Comparison of ENCODE assay signal across 1 cellular context in genomic region chr5:179820127-179820482, GRCh38.
A peak's percentile ranks its signal among the peaks of the same experiment; 100 is the strongest.
TF ChIP-seq lines count a peak whose summit lies in the region.

No MANE protein-coding gene starts in this region.

TF ChIP-seq in K562, 482 proteins besides CTCF, POLR2A, EP300 and RAD21 (continued from another document and continues in another):
- TF ChIP-seq POLR2H (tag; IDR thresholded peaks at IDR 0.05; ENCODE audit: low read depth) (no peak), NFIC (IDR thresholded peaks at IDR 0.05) (no peak), VEZF1 (CRISPR knock-in tag; IDR thresholded peaks at IDR 0.05) (no peak), MECOM (CRISPR knock-in tag; IDR thresholded peaks at IDR 0.05) (0 out of 2 replicates have a peak, but pooled peaks have one; percentile 57), ZNF217 (CRISPR knock-in tag; IDR thresholded peaks at IDR 0.05) (no peak), SMARCC2 (IDR thresholded peaks at IDR 0.05; ENCODE audit: low read depth) (no peak), SUPT5H (IDR thresholded peaks at IDR 0.05) (no peak), STAT6 (CRISPR knock-in tag; IDR thresholded peaks at IDR 0.05) (no peak), MAFF (IDR thresholded peaks at IDR 0.05; ENCODE audit: low read length) (no peak), ZNF518B (CRISPR knock-in tag; IDR thresholded peaks at IDR 0.05) (no peak), HES1 (IDR thresholded peaks at IDR 0.05; ENCODE audit: low read depth) (no peak), CBFB (CRISPR knock-in tag; IDR thresholded peaks at IDR 0.05) (no peak), DEAF1 (CRISPR knock-in tag; IDR thresholded peaks at IDR 0.05) (no peak), FUS (optimal IDR thresholded peaks at IDR 0.05; ENCODE audit: low read depth, low read length) (no peak), SIX5 (IDR thresholded peaks at IDR 0.05; ENCODE audit: borderline replicate concordance in 1 of 2, insufficient read depth in 1 of 2, low read depth in 1 of 2, low read length in 2 of 2) (no peak), MCM5 (IDR thresholded peaks at IDR 0.05; ENCODE audit: low read depth) (no peak), ZNF311 (CRISPR knock-in tag; IDR thresholded peaks at IDR 0.05) (no peak), FOXA1 (IDR thresholded peaks at IDR 0.05; ENCODE audit: borderline replicate concordance) (no peak), HNRNPUL1 (IDR thresholded peaks at IDR 0.05; ENCODE audit: low read length) (no peak), GTF2B (IDR thresholded peaks at IDR 0.05; ENCODE audit: extremely low read depth, insufficient read length) (no peak), SAFB (IDR thresholded peaks at IDR 0.05; ENCODE audit: borderline replicate concordance, low read depth, low read length) (no peak), IFI16 (CRISPR knock-in tag; IDR thresholded peaks at IDR 0.05) (peak; percentile 80), ELK1 (CRISPR knock-in tag; IDR thresholded peaks at IDR 0.05) (no peak), CBX1 (IDR thresholded peaks at IDR 0.05; ENCODE audit: low read depth) (no peak), ZNF830 (CRISPR knock-in tag; IDR thresholded peaks at IDR 0.05) (no peak), HOXB6 (CRISPR knock-in tag; IDR thresholded peaks at IDR 0.05; ENCODE audit: borderline replicate concordance) (no peak), ZNF165 (CRISPR knock-in tag; IDR thresholded peaks at IDR 0.05; ENCODE audit: borderline replicate concordance) (no peak), ZNF583 (CRISPR knock-in tag; IDR thresholded peaks at IDR 0.05) (peak; percentile 7; the same call in 1 of the 2 replicates), NR2F6 (CRISPR knock-in tag; IDR thresholded peaks at IDR 0.05) (no peak), AFF1 (IDR thresholded peaks at IDR 0.05; ENCODE audit: low read depth in 1 of 2, partially characterized antibody in 2 of 2) (no peak), CSDE1 (IDR thresholded peaks at IDR 0.05) (no peak), CBX2 (IDR thresholded peaks at IDR 0.05; ENCODE audit: insufficient read depth, low read length, poor library complexity, severe bottlenecking) (no peak), ETS1 (conservative IDR thresholded peaks at IDR 0.05; ENCODE audit: control insufficient read depth, low read depth, low read length) (no peak), EZH2 (IDR thresholded peaks at IDR 0.05; ENCODE audit: borderline replicate concordance, low read depth, low read length) (no peak), RB1 (IDR thresholded peaks at IDR 0.05; ENCODE audit: low read depth) (no peak), NUFIP1 (IDR thresholded peaks at IDR 0.05; ENCODE audit: partially characterized antibody) (no peak), THAP12 (CRISPR knock-in tag; IDR thresholded peaks at IDR 0.05) (no peak), RBM14 (IDR thresholded peaks at IDR 0.05; ENCODE audit: borderline replicate concordance, insufficient read depth, low read depth, low read length) (no peak), MYNN (IDR thresholded peaks at IDR 0.05) (no peak), MYNN (CRISPR knock-in tag; IDR thresholded peaks at IDR 0.05) (no peak), ZFP1 (CRISPR knock-in tag; IDR thresholded peaks at IDR 0.05) (0 out of 2 replicates have a peak, but pooled peaks have one; percentile 41), CBX3 (IDR thresholded peaks at IDR 0.05; ENCODE audit: borderline replicate concordance in 1 of 2, low read length in 2 of 2) (no peak), SRSF9 (IDR thresholded peaks at IDR 0.05; ENCODE audit: borderline replicate concordance, low read depth, low read length) (no peak), TCFL5 (CRISPR knock-in tag; conservative IDR thresholded peaks at IDR 0.05) (no peak), OTX1 (CRISPR knock-in tag; IDR thresholded peaks at IDR 0.05) (no peak), RUNX1 (IDR thresholded peaks at IDR 0.05; ENCODE audit: low read depth) (no peak)
